8 cellular contexts compared by ENCODE assay signal in the genomic region with DNA sequence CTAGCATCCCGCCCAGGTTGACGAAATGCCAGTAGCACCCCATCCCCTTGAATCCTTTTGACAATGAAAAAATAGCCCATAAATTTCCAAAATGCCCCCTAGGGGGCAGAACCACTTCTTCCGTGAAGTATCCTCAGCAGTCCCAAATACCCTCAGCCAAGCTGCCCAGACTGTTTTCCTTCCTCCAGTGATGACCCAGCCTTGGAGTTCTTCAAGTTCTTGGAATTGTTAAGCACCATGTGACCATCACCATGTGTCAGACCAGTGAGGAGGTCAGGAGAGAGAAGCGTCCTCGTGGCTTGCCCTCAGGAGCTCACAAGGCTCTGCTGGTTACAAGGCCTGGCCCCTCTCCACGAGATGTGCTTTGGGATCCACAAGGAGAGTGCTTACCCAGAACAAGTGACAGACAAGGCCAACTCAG. TPM values are rescaled to one million over a fixed set of nuclear protein-coding genes. Genes with fewer than 3 reads are reported as not detected.
DNase-seq lines count a peak whose midpoint lies in the region; ATAC-seq and TF ChIP-seq lines count a peak whose summit lies in the region.

No MANE protein-coding gene starts in this region.

- TF ChIP-seq CTCF in HFF-Myc (IDR thresholded peaks at IDR 0.05; ENCODE audit: low read depth, low read length, missing control alignments) = peak; percentile 79

- no peak overlapping the region for H3K4me3 Mint-ChIP-seq in central memory CD8-positive, alpha-beta T cell
- H3K4me3 Mint-ChIP-seq in stimulated activated naive CD8-positive, alpha-beta T cell treated with anti-CD3 and anti-CD28 coated beads, Interleukin-15, Interleukin-2, amounts not matched to agents 100 ng/mL and 50 ng/mL, for 24 hours = no peak overlapping the region

- peaks cover 23% of the 10 kb centered on the region for H3K36me3 Mint-ChIP-seq in central memory CD8-positive, alpha-beta T cell (ENCODE audit: insufficient read depth)
- peaks cover 26% of the 10 kb centered on the region for H3K36me3 Mint-ChIP-seq in stimulated activated naive CD8-positive, alpha-beta T cell treated with anti-CD3 and anti-CD28 coated beads, Interleukin-15, Interleukin-2, amounts not matched to agents 100 ng/mL and 50 ng/mL, for 24 hours (ENCODE audit: low read depth)

- peak; percentile 58 for DNase-seq in DMS53 (lab: John Stamatoyannopoulos, UW)
- DNase-seq in HFF-Myc (ENCODE audit: extremely low read depth, low read depth) = peak; percentile 59
- peak; percentile 18 to 28 for DNase-seq in SHP77 (lab: John Stamatoyannopoulos, UW)
- DNase-seq in central memory CD8-positive, alpha-beta T cell (ENCODE audit: low spot score in 2 of 2) = no peak
- DNase-seq in left colon = peak in 1 of 2 donors; percentile 39

- H3K4me3 ChIP-seq in HFF-Myc (replicated peaks; ENCODE audit: low read depth, low read length) = no peak overlapping the region

- H3K9me3 Mint-ChIP-seq in central memory CD8-positive, alpha-beta T cell = no peaks in the 10 kb centered on the region
- no peaks in the 10 kb centered on the region for H3K9me3 Mint-ChIP-seq in stimulated activated naive CD8-positive, alpha-beta T cell treated with anti-CD3 and anti-CD28 coated beads, Interleukin-15, Interleukin-2, amounts not matched to agents 100 ng/mL and 50 ng/mL, for 24 hours

- no peak for ATAC-seq in central memory CD8-positive, alpha-beta T cell (replicated peaks; ENCODE audit: extremely low read depth, poor library complexity, severe bottlenecking)
- ATAC-seq in left colon = peak; percentile 44
- ATAC-seq in HG02571 (IDR thresholded peaks at IDR 0.05; ENCODE audit: unreplicated experiment) = no peak
- no peak for ATAC-seq in HG03378 (IDR thresholded peaks at IDR 0.05; ENCODE audit: unreplicated experiment)

- intact Hi-C loops in left colon (cut with DNase I, micrococcal nuclease) = no loop called here

- H3K27me3 Mint-ChIP-seq in central memory CD8-positive, alpha-beta T cell = no peaks in the 10 kb centered on the region
- no peaks in the 10 kb centered on the region for H3K27me3 Mint-ChIP-seq in stimulated activated naive CD8-positive, alpha-beta T cell treated with anti-CD3 and anti-CD28 coated beads, Interleukin-15, Interleukin-2, amounts not matched to agents 100 ng/mL and 50 ng/mL, for 24 hours

- H3K27ac Mint-ChIP-seq in central memory CD8-positive, alpha-beta T cell (ENCODE audit: low read depth) = peak overlapping the region; percentile 79
- peak overlapping the region; percentile 11 for H3K27ac Mint-ChIP-seq in stimulated activated naive CD8-positive, alpha-beta T cell treated with anti-CD3 and anti-CD28 coated beads, Interleukin-15, Interleukin-2, amounts not matched to agents 100 ng/mL and 50 ng/mL, for 24 hours

- H3K4me1 Mint-ChIP-seq in central memory CD8-positive, alpha-beta T cell = peaks cover 32% of the 10 kb centered on the region
- H3K4me1 Mint-ChIP-seq in stimulated activated naive CD8-positive, alpha-beta T cell treated with anti-CD3 and anti-CD28 coated beads, Interleukin-15, Interleukin-2, amounts not matched to agents 100 ng/mL and 50 ng/mL, for 24 hours (ENCODE audit: low read depth) = peaks cover 29% of the 10 kb centered on the region

RNA-seq across cellular contexts. Expression of gene SLC23A3, which starts 1.4 kb away (rescaled TPM):
- 1 to 10 TPM; 5.1 to 6.1 TPM for total RNA-seq in left colon

RNA-seq across cellular contexts. Expression of gene CNPPD1, which starts 5.5 kb away (rescaled TPM):
- 100 to 1,000 TPM; 119 TPM for total RNA-seq in left colon

RNA-seq across cellular contexts. Expression of gene RETREG2, which starts 6.8 kb away (rescaled TPM):
- total RNA-seq in left colon = 100 to 1,000 TPM; 122 to 138 TPM

RNA-seq across cellular contexts. Expression of gene NHEJ1, which starts 10.6 kb away (rescaled TPM):
- 10 to 100 TPM; 45.4 to 56.1 TPM for total RNA-seq in left colon

RNA-seq across cellular contexts. Expression of gene ZFAND2B, which starts 35.3 kb away (rescaled TPM):
- 10 to 100 TPM; 78.0 to 89.9 TPM for total RNA-seq in left colon

Comparison
In these comparisons a context has a peak if more than half of its experiments do, and no peak if none do; other contexts are left out.
1. DNase-seq: peak in DMS53 (single experiment), HFF-Myc (single experiment) and SHP77 (2 of 2); none in central memory CD8-positive, alpha-beta T cell (0 of 2).